ENCODE assay signal across 18 cellular contexts in the genomic region with DNA sequence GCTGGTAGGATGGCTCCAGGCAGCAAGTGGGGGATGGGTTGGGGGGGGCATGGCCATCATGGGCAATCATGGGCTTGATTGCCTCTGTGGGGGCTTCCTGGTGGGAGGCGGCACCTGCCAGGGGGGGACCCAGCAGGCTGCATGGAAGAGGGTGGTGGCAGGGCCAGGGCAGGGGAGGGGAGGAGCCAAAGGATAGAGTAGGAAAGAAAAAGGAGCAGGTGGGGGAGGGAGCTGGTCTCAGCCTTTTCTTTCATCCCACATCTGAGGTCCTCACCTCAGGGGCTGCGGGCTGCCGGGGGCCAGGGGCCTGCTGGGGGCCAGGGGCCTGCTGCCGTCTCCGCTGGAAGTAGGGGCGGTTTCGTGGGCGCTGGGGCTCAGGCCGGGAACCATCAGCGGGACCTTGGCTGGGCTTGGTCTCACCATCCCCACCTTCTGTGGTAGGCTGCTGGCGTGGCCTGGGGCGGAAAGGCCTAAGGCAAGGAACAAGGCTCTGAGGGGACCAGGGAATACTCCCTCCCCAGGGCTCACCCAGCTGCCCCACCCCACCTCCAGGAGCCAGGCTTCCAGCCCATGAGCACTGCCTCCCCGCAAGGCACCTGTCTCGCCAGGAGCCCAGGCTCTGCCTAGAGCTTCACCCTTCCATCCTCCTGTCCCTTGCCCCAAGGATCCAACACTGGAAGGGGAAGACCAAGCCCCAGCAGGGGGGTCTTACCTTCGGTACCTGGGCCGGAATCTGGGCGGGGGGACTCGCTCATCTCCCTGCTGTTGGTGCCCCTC. TPM values are rescaled to one million over a fixed set of nuclear protein-coding genes. Genes with fewer than 3 reads are reported as not detected.
"Had no signal": no experiment of that assay in that cellular context is flagged by ENCODE, and none has a peak within 500 bp of the region (broad histone marks: within the 10 kb centered on the region; RNA-seq: fewer than 3 reads in every experiment).

No MANE protein-coding gene starts in this region.

- ATAC-seq: pancreas had no signal

- H3K4me3 ChIP-seq: pancreas, skin epidermis, tibial nerve, vagina had no signal

- H3K27me3 ChIP-seq: pancreas, vagina had no signal

- H3K9me3 ChIP-seq: pancreas, tibial nerve, vagina had no signal

- DNase-seq: activated CD4-positive, alpha-beta T cell treated with anti-CD3 and anti-CD28 coated beads, Interleukin-2, amount 50 U/mL, for 4 hours; activated CD4-positive, CD25-positive, alpha-beta regulatory T cell treated with anti-CD3 and anti-CD28 coated beads, Interleukin-2, amount 50 U/mL, for 72 hours; activated naive CD4-positive, alpha-beta T cell treated with Interleukin-2 at 50 U/mL for 16 hours; activated T-cell treated with anti-CD3 and anti-CD28 coated beads for 4 hours; anterior cingulate cortex; immature natural killer cell; midbrain; pancreas; stimulated activated CD4-positive, alpha-beta T cell treated with anti-CD3 and anti-CD28 coated beads, Interleukin-4, amount 100 ng/mL, for 24 hours; stimulated activated naive CD4-positive, alpha-beta T cell; substantia nigra; T-helper 1 cell; T1000 had no signal

- H3K27ac ChIP-seq: pancreas, skin epidermis, tibial nerve, vagina had no signal

- H3K36me3 ChIP-seq: pancreas, tibial nerve, vagina had no signal

RNA-seq across cellular contexts. Expression of gene YBX2, which starts 5.0 kb away (rescaled TPM):
- total RNA-seq: glomerular endothelial cell had no signal
- polyA plus RNA-seq: immature natural killer cell had no signal

RNA-seq across cellular contexts. Expression of gene SLC2A4, which starts 7.9 kb away (rescaled TPM):
- total RNA-seq: glomerular endothelial cell had no signal

RNA-seq across cellular contexts. Expression of gene CLDN7, which starts 27.2 kb away (rescaled TPM):
- total RNA-seq: neural crest cell had no signal
